Comparison of ENCODE assay signal across 9 cellular contexts in genomic region chr7:111090834-111091233, GRCh38. TPM values are rescaled to one million over a fixed set of nuclear protein-coding genes. Genes with fewer than 3 reads are reported as not detected.
A peak's percentile ranks its signal among the peaks of the same experiment; 100 is the strongest.
DNase-seq lines count a peak whose midpoint lies in the region; ATAC-seq, FAIRE-seq and TF ChIP-seq lines count a peak whose summit lies in the region.
"Had no signal": no experiment of that assay in that cellular context is flagged by ENCODE, and none has a peak within 500 bp of the region (broad histone marks: within the 10 kb centered on the region; RNA-seq: fewer than 3 reads in every experiment).

LRRN3 (plus strand) TSS chr7:111091127; CDS start chr7:111122773, 31,646 bp downstream.

- no peak within 1 kb of the TSS for H3K9ac ChIP-seq in trophoblast cell (ENCODE audit: low read length)

- peaks cover 37% of the 10 kb centered on the region for H3K36me3 Mint-ChIP-seq in activated T-cell treated with anti-CD3 and anti-CD28 coated beads, Interleukin-2, amount 50 U/mL, for 24 hours (ENCODE audit: low read depth)

- no peak within 1 kb of the TSS for H2AFZ ChIP-seq in trophoblast cell (ENCODE audit: insufficient read depth, low read length, poor library complexity)

- H3K23ac ChIP-seq in trophoblast cell (ENCODE audit: low read length): no peak within 1 kb of the TSS

- no peak within 1 kb of the TSS for H3K14ac ChIP-seq in trophoblast cell (ENCODE audit: low read length)

- H3K27me3 ChIP-seq in AG04450 (ENCODE audit: control insufficient read depth, insufficient read depth, low read length): no peaks in the 10 kb centered on the region
- no peaks in the 10 kb centered on the region for H3K27me3 ChIP-seq in trophoblast cell (ENCODE audit: insufficient read depth, low read length)

- CTCF ChIA-PET in AG04450 (lab: Charles Lee): interaction anchor here (0.5 to 1.5 kb wide), 7 partner anchors 8 to 645 kb away, joined by 3 to 7 read pairs (median 4); no protein-coding TSS in a partner anchor

- peak within 1 kb of the TSS; percentile 89 for H3K4me3 Mint-ChIP-seq in activated T-cell treated with anti-CD3 and anti-CD28 coated beads, Interleukin-2, amount 50 U/mL, for 24 hours

- no peak within 1 kb of the TSS for H2BK12ac ChIP-seq in trophoblast cell (ENCODE audit: low read length)

- peaks cover 87% of the 10 kb centered on the region for H3K4me1 Mint-ChIP-seq in activated T-cell treated with anti-CD3 and anti-CD28 coated beads, Interleukin-2, amount 50 U/mL, for 24 hours (ENCODE audit: low read depth)

- H3K27ac ChIP-seq in AG04450 (ENCODE audit: low read depth, low read length) (no peak within 1 kb of the TSS), trophoblast cell (ENCODE audit: low read depth, low read length) (no peak within 1 kb of the TSS)

- no peak for ATAC-seq in GM18502 (IDR thresholded peaks at IDR 0.05; ENCODE audit: poor library complexity, unreplicated experiment)
- ATAC-seq in HG03342 (IDR thresholded peaks at IDR 0.05; ENCODE audit: unreplicated experiment): no peak

- no peak within 1 kb of the TSS for H2BK5ac ChIP-seq in trophoblast cell (ENCODE audit: low read depth, low read length, poor library complexity)

- DNase-seq in AG04450 (ENCODE audit: low read depth, low spot score): no peak
- DNase-seq in NCI-H187 treated with DMSO at 0.1 percent for 48 hours (lab: John Stamatoyannopoulos, UW): peak; percentile 26
- DNase-seq in activated T-cell treated with anti-CD3 and anti-CD28 coated beads, Interleukin-2, amount 50 U/mL, for 24 hours: no peak
- DNase-seq in foreskin melanocyte: peak; percentile 58
- DNase-seq in trophoblast cell: peak; percentile 4 to 18
- DNase-seq in D721Med (ENCODE audit: insufficient read length, low spot score): no peak

- H3K4ac ChIP-seq in trophoblast cell (ENCODE audit: low read depth, low read length): no peak within 1 kb of the TSS

- no peak within 1 kb of the TSS for H4K12ac ChIP-seq in trophoblast cell (ENCODE audit: low read depth, low read length)

- H2AK5ac ChIP-seq in trophoblast cell (ENCODE audit: low read length): no peak within 1 kb of the TSS

- H3K9me3 ChIP-seq in AG04450 (ENCODE audit: control insufficient read depth, insufficient read depth, low read length) (no peaks in the 10 kb centered on the region), trophoblast cell (ENCODE audit: insufficient read depth, low read depth, low read length) (no peaks in the 10 kb centered on the region)

- no peaks in the 10 kb centered on the region for H3K79me1 ChIP-seq in trophoblast cell (ENCODE audit: low read length)

- no peak within 1 kb of the TSS for H3K4me2 ChIP-seq in trophoblast cell (ENCODE audit: low read length)

- H3K18ac ChIP-seq in trophoblast cell (ENCODE audit: low read length): no peak within 1 kb of the TSS

- no peaks in the 10 kb centered on the region for H3K27me3 Mint-ChIP-seq in activated T-cell treated with anti-CD3 and anti-CD28 coated beads, Interleukin-2, amount 50 U/mL, for 24 hours

- no peak within 1 kb of the TSS for H2BK120ac ChIP-seq in trophoblast cell (ENCODE audit: insufficient read depth, low read length, poor library complexity)

- no peaks in the 10 kb centered on the region for H3K9me3 Mint-ChIP-seq in activated T-cell treated with anti-CD3 and anti-CD28 coated beads, Interleukin-2, amount 50 U/mL, for 24 hours

- H3K27ac Mint-ChIP-seq in activated T-cell treated with anti-CD3 and anti-CD28 coated beads, Interleukin-2, amount 50 U/mL, for 24 hours: peak within 1 kb of the TSS; percentile 88

- H3K79me2 ChIP-seq in trophoblast cell (ENCODE audit: control insufficient read depth, insufficient read depth, low read length, poor library complexity): no peaks in the 10 kb centered on the region

- no peak within 1 kb of the TSS for H4K8ac ChIP-seq in trophoblast cell (ENCODE audit: low read depth, low read length)

- POLR2A ChIA-PET in AG04450 (lab: Yijun Ruan, JAX): no interaction called here

- H3K4me3 ChIP-seq in AG04450 (ENCODE audit: low read depth, low read length): peak within 1 kb of the TSS; percentile 55
- H3K4me3 ChIP-seq in trophoblast cell (ENCODE audit: low read depth, low read length): no peak within 1 kb of the TSS

- no peak for FAIRE-seq in D721Med (lab: Jason Lieb, UNC)
- FAIRE-seq: G401.6 had no signal

- TF ChIP-seq CTCF in AG04450 (IDR thresholded peaks at IDR 0.05; ENCODE audit: low read depth, low read length) (no peak), D721Med (IDR thresholded peaks at IDR 0.05; ENCODE audit: insufficient read depth, missing control alignments) (no peak)

- H3K4me1 ChIP-seq in trophoblast cell (ENCODE audit: control insufficient read depth in 1 of 2, insufficient read depth in 2 of 2, low read length in 2 of 2): no peaks in the 10 kb centered on the region

- no peak within 1 kb of the TSS for H4K91ac ChIP-seq in trophoblast cell (ENCODE audit: low read depth, low read length)

- no CpG with 5 or more reads among the region's 5 CpGs for WGBS in trophoblast cell (ENCODE audit: extremely low coverage, insufficient coverage, insufficient read length)

- no peaks in the 10 kb centered on the region for H3K36me3 ChIP-seq in trophoblast cell (ENCODE audit: control insufficient read depth in 1 of 2, insufficient read depth in 2 of 2, low read length in 2 of 2)

RNA-seq across cellular contexts. Expression of gene LRRN3, which starts in this region (rescaled TPM):
- 8.3 and 12.0 TPM in 2 replicates for polyA plus RNA-seq in AG04450 (2011; rRNA removed)
- polyA minus RNA-seq in AG04450 (2011; rRNA and poly(A)+ RNA removed): 4.3 and 7.1 TPM in 2 replicates
- 0.04 and 0.10 TPM in 2 replicates for polyA plus RNA-seq in trophoblast cell (2013)

Comparison
In these comparisons a context has a peak if more than half of its experiments do, and no peak if none do; other contexts are left out.
1. DNase-seq: peak in NCI-H187 treated with DMSO at 0.1 percent for 48 hours (single experiment), foreskin melanocyte (single experiment) and trophoblast cell (2 of 2); none in AG04450 (single experiment), activated T-cell treated with anti-CD3 and anti-CD28 coated beads, Interleukin-2, amount 50 U/mL, for 24 hours (single experiment) and D721Med (single experiment).